In the genomic region with DNA sequence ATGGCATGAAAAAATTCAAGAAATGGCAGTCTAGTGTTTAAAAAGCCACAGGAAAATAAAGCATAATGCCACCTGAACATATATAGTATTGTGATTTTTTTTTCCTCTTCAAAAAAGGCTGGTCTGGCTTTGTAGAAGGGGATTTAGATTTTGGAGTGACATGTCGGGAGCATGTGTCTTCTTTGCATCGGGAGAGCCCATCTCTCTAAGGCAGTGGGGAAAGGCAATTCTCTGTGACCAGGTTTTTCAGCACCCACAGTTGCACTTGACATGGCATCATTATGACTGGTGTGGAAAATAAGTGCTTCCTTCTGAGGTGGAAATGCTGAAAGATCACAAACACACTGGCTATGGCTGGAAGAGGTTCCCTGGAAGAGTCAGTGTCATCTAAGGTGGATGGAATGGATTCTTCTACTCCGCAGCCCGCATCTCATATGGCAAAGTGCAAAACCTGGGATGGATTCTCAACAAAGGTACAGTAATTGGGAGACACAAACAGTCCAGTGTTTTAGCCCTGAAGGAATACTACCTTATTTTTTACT, we compare ENCODE assay signal across 1 cellular context.
A peak's percentile ranks its signal among the peaks of the same experiment; 100 is the strongest.
TF ChIP-seq lines count a peak whose summit lies in the region.

No MANE protein-coding gene starts in this region.

TF ChIP-seq in HepG2, 621 proteins besides CTCF, POLR2A, EP300 and RAD21 (continued from another document and continues in another):
- TF ChIP-seq AGO2 (optimal IDR thresholded peaks at IDR 0.05; ENCODE audit: low read depth, low read length) = no peak
- TF ChIP-seq ZNF589 (CRISPR knock-in tag; conservative IDR thresholded peaks at IDR 0.05) = no peak
- no peak for TF ChIP-seq REL (CRISPR knock-in tag; conservative IDR thresholded peaks at IDR 0.05)
- no peak for TF ChIP-seq ZNF501 (CRISPR knock-in tag; IDR thresholded peaks at IDR 0.05)
- TF ChIP-seq, protein P1, sequence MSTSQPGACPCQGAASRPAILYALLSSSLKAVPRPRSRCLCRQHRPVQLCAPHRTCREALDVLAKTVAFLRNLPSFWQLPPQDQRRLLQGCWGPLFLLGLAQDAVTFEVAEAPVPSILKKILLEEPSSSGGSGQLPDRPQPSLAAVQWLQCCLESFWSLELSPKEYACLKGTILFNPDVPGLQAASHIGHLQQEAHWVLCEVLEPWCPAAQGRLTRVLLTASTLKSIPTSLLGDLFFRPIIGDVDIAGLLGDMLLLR (CRISPR knock-in tag; IDR thresholded peaks at IDR 0.05) = no peak
- TF ChIP-seq NR3C1 (CRISPR knock-in tag; IDR thresholded peaks at IDR 0.05) = no peak
- TF ChIP-seq, protein P2, sequence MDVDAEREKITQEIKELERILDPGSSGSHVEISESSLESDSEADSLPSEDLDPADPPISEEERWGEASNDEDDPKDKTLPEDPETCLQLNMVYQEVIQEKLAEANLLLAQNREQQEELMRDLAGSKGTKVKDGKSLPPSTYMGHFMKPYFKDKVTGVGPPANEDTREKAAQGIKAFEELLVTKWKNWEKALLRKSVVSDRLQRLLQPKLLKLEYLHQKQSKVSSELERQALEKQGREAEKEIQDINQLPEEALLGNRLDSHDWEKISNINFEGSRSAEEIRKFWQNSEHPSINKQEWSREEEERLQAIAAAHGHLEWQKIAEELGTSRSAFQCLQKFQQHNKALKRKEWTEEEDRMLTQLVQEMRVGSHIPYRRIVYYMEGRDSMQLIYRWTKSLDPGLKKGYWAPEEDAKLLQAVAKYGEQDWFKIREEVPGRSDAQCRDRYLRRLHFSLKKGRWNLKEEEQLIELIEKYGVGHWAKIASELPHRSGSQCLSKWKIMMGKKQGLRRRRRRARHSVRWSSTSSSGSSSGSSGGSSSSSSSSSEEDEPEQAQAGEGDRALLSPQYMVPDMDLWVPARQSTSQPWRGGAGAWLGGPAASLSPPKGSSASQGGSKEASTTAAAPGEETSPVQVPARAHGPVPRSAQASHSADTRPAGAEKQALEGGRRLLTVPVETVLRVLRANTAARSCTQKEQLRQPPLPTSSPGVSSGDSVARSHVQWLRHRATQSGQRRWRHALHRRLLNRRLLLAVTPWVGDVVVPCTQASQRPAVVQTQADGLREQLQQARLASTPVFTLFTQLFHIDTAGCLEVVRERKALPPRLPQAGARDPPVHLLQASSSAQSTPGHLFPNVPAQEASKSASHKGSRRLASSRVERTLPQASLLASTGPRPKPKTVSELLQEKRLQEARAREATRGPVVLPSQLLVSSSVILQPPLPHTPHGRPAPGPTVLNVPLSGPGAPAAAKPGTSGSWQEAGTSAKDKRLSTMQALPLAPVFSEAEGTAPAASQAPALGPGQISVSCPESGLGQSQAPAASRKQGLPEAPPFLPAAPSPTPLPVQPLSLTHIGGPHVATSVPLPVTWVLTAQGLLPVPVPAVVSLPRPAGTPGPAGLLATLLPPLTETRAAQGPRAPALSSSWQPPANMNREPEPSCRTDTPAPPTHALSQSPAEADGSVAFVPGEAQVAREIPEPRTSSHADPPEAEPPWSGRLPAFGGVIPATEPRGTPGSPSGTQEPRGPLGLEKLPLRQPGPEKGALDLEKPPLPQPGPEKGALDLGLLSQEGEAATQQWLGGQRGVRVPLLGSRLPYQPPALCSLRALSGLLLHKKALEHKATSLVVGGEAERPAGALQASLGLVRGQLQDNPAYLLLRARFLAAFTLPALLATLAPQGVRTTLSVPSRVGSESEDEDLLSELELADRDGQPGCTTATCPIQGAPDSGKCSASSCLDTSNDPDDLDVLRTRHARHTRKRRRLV (CRISPR knock-in tag; IDR thresholded peaks at IDR 0.05) = no peak
- TF ChIP-seq GTF2F1 (IDR thresholded peaks at IDR 0.05; ENCODE audit: low read length) = no peak
- no peak for TF ChIP-seq NFE2L2 (IDR thresholded peaks at IDR 0.05; ENCODE audit: low read length)
- TF ChIP-seq SRSF4 (IDR thresholded peaks at IDR 0.05; ENCODE audit: low read depth, low read length, poor library complexity, severe bottlenecking) = no peak
- TF ChIP-seq ZNF615 (CRISPR knock-in tag; IDR thresholded peaks at IDR 0.05; ENCODE audit: borderline replicate concordance) = no peak
- TF ChIP-seq, protein P3, sequence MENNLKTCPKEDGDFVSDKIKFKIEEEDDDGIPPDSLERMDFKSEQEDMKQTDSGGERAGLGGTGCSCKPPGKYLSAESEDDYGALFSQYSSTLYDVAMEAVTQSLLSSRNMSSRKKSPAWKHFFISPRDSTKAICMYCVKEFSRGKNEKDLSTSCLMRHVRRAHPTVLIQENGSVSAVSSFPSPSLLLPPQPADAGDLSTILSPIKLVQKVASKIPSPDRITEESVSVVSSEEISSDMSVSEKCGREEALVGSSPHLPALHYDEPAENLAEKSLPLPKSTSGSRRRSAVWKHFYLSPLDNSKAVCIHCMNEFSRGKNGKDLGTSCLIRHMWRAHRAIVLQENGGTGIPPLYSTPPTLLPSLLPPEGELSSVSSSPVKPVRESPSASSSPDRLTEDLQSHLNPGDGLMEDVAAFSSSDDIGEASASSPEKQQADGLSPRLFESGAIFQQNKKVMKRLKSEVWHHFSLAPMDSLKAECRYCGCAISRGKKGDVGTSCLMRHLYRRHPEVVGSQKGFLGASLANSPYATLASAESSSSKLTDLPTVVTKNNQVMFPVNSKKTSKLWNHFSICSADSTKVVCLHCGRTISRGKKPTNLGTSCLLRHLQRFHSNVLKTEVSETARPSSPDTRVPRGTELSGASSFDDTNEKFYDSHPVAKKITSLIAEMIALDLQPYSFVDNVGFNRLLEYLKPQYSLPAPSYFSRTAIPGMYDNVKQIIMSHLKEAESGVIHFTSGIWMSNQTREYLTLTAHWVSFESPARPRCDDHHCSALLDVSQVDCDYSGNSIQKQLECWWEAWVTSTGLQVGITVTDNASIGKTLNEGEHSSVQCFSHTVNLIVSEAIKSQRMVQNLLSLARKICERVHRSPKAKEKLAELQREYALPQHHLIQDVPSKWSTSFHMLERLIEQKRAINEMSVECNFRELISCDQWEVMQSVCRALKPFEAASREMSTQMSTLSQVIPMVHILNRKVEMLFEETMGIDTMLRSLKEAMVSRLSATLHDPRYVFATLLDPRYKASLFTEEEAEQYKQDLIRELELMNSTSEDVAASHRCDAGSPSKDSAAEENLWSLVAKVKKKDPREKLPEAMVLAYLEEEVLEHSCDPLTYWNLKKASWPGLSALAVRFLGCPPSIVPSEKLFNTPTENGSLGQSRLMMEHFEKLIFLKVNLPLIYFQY (CRISPR knock-in tag; IDR thresholded peaks at IDR 0.05; ENCODE audit: borderline replicate concordance) = no peak
- TF ChIP-seq, protein P4, sequence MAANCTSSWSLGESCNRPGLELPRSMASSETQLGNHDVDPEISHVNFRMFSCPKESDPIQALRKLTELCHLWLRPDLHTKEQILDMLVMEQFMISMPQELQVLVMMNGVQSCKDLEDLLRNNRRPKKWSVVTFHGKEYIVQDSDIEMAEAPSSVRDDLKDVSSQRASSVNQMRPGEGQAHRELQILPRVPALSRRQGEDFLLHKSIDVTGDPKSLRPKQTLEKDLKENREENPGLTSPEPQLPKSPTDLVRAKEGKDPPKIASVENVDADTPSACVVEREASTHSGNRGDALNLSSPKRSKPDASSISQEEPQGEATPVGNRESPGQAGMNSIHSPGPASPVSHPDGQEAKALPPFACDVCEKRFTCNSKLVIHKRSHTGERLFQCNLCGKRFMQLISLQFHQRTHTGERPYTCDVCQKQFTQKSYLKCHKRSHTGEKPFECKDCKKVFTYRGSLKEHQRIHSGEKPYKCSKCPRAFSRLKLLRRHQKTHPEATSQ (CRISPR knock-in tag; IDR thresholded peaks at IDR 0.05; ENCODE audit: borderline replicate concordance) = no peak
- no peak for TF ChIP-seq MLLT10 (CRISPR knock-in tag; IDR thresholded peaks at IDR 0.05)
- TF ChIP-seq, protein P5, sequence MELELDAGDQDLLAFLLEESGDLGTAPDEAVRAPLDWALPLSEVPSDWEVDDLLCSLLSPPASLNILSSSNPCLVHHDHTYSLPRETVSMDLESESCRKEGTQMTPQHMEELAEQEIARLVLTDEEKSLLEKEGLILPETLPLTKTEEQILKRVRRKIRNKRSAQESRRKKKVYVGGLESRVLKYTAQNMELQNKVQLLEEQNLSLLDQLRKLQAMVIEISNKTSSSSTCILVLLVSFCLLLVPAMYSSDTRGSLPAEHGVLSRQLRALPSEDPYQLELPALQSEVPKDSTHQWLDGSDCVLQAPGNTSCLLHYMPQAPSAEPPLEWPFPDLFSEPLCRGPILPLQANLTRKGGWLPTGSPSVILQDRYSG (CRISPR knock-in tag; IDR thresholded peaks at IDR 0.05) = no peak
- TF ChIP-seq RXRB (CRISPR knock-in tag; IDR thresholded peaks at IDR 0.05; ENCODE audit: borderline replicate concordance) = peak; percentile 52; the same call in 1 of the 2 replicates
- TF ChIP-seq, protein P6, sequence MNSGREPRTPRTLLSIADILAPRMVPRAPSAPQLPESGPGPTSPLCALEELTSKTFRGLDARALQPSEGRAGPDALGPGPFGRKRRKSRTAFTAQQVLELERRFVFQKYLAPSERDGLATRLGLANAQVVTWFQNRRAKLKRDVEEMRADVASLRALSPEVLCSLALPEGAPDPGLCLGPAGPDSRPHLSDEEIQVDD (CRISPR knock-in tag; IDR thresholded peaks at IDR 0.05; ENCODE audit: borderline replicate concordance) = no peak
- TF ChIP-seq SMAD1 (CRISPR knock-in tag; IDR thresholded peaks at IDR 0.05; ENCODE audit: borderline replicate concordance, low read depth) = no peak
- no peak for TF ChIP-seq GPN1 (CRISPR knock-in tag; IDR thresholded peaks at IDR 0.05; ENCODE audit: borderline replicate concordance)
- TF ChIP-seq MED1 (CRISPR knock-in tag; IDR thresholded peaks at IDR 0.05) = no peak
- no peak for TF ChIP-seq GATAD1 (CRISPR knock-in tag; IDR thresholded peaks at IDR 0.05)
- no peak for TF ChIP-seq CCAR2 (optimal IDR thresholded peaks at IDR 0.05; ENCODE audit: low read depth, low read length)
- TF ChIP-seq HCFC1 (IDR thresholded peaks at IDR 0.05; ENCODE audit: low read depth, low read length) = no peak
- TF ChIP-seq GATA4 (IDR thresholded peaks at IDR 0.05; ENCODE audit: borderline replicate concordance, low read depth) = no peak
- no peak for TF ChIP-seq ZNF614 (CRISPR knock-in tag; IDR thresholded peaks at IDR 0.05; ENCODE audit: borderline replicate concordance)
- TF ChIP-seq, protein P7, sequence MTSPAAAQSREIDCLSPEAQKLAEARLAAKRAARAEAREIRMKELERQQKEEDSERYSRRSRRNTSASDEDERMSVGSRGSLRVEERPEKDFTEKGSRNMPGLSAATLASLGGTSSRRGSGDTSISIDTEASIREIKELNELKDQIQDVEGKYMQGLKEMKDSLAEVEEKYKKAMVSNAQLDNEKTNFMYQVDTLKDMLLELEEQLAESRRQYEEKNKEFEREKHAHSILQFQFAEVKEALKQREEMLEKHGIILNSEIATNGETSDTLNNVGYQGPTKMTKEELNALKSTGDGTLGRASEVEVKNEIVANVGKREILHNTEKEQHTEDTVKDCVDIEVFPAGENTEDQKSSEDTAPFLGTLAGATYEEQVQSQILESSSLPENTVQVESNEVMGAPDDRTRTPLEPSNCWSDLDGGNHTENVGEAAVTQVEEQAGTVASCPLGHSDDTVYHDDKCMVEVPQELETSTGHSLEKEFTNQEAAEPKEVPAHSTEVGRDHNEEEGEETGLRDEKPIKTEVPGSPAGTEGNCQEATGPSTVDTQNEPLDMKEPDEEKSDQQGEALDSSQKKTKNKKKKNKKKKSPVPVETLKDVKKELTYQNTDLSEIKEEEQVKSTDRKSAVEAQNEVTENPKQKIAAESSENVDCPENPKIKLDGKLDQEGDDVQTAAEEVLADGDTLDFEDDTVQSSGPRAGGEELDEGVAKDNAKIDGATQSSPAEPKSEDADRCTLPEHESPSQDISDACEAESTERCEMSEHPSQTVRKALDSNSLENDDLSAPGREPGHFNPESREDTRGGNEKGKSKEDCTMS (CRISPR knock-in tag; conservative IDR thresholded peaks at IDR 0.05) = no peak
- no peak for TF ChIP-seq KDM4B (CRISPR knock-in tag; IDR thresholded peaks at IDR 0.05)
- TF ChIP-seq BRCA1 (CRISPR knock-in tag; IDR thresholded peaks at IDR 0.05) = no peak
- TF ChIP-seq ZNF232 (CRISPR knock-in tag; IDR thresholded peaks at IDR 0.05; ENCODE audit: borderline replicate concordance) = 0 out of 2 replicates have a peak, but pooled peaks have one; percentile 23
- no peak for TF ChIP-seq ZNF343 (CRISPR knock-in tag; IDR thresholded peaks at IDR 0.05)
- TF ChIP-seq, protein P8, sequence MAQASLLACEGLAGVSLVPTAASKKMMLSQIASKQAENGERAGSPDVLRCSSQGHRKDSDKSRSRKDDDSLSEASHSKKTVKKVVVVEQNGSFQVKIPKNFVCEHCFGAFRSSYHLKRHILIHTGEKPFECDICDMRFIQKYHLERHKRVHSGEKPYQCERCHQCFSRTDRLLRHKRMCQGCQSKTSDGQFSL (CRISPR knock-in tag; IDR thresholded peaks at IDR 0.05) = no peak
- TF ChIP-seq PITX1 (CRISPR knock-in tag; IDR thresholded peaks at IDR 0.05) = no peak
- no peak for TF ChIP-seq CC2D1A (CRISPR knock-in tag; IDR thresholded peaks at IDR 0.05)
- TF ChIP-seq NBN (conservative IDR thresholded peaks at IDR 0.05) = no peak
- TF ChIP-seq, protein P9, sequence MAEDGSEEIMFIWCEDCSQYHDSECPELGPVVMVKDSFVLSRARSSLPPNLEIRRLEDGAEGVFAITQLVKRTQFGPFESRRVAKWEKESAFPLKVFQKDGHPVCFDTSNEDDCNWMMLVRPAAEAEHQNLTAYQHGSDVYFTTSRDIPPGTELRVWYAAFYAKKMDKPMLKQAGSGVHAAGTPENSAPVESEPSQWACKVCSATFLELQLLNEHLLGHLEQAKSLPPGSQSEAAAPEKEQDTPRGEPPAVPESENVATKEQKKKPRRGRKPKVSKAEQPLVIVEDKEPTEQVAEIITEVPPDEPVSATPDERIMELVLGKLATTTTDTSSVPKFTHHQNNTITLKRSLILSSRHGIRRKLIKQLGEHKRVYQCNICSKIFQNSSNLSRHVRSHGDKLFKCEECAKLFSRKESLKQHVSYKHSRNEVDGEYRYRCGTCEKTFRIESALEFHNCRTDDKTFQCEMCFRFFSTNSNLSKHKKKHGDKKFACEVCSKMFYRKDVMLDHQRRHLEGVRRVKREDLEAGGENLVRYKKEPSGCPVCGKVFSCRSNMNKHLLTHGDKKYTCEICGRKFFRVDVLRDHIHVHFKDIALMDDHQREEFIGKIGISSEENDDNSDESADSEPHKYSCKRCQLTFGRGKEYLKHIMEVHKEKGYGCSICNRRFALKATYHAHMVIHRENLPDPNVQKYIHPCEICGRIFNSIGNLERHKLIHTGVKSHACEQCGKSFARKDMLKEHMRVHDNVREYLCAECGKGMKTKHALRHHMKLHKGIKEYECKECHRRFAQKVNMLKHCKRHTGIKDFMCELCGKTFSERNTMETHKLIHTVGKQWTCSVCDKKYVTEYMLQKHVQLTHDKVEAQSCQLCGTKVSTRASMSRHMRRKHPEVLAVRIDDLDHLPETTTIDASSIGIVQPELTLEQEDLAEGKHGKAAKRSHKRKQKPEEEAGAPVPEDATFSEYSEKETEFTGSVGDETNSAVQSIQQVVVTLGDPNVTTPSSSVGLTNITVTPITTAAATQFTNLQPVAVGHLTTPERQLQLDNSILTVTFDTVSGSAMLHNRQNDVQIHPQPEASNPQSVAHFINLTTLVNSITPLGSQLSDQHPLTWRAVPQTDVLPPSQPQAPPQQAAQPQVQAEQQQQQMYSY (CRISPR knock-in tag; IDR thresholded peaks at IDR 0.05) = peak; percentile 100
- no peak for TF ChIP-seq ZNF20 (CRISPR knock-in tag; IDR thresholded peaks at IDR 0.05)
- TF ChIP-seq SATB2 (CRISPR knock-in tag; IDR thresholded peaks at IDR 0.05) = no peak
- no peak for TF ChIP-seq MXI1 (IDR thresholded peaks at IDR 0.05; ENCODE audit: borderline replicate concordance, low read depth, low read length)
- no peak for TF ChIP-seq GABPA (IDR thresholded peaks at IDR 0.05; ENCODE audit: low read depth, low read length)
- no peak for TF ChIP-seq GABPA (CRISPR knock-in tag; IDR thresholded peaks at IDR 0.05; ENCODE audit: low read depth)
